ENCODE assay signal across 8 cellular contexts in genomic region chr12:89863332-89863938, GRCh38.
A peak's percentile ranks its signal among the peaks of the same experiment; 100 is the strongest.
DNase-seq lines count a peak whose midpoint lies in the region; ATAC-seq and TF ChIP-seq lines count a peak whose summit lies in the region.

No MANE protein-coding gene starts in this region.

- peak; percentile 56 for ATAC-seq in GM19463 (IDR thresholded peaks at IDR 0.05; ENCODE audit: unreplicated experiment)
- ATAC-seq in HG03521 (IDR thresholded peaks at IDR 0.05; ENCODE audit: unreplicated experiment), result peak; percentile 70

- H3K27me3 Mint-ChIP-seq in stimulated activated naive CD8-positive, alpha-beta T cell treated with anti-CD3 and anti-CD28 coated beads, Interleukin-15, Interleukin-2, amounts not matched to agents 100 ng/mL and 50 ng/mL, for 24 hours, result no peaks in the 10 kb centered on the region

- peaks cover 4% of the 10 kb centered on the region for H3K36me3 Mint-ChIP-seq in stimulated activated naive CD8-positive, alpha-beta T cell treated with anti-CD3 and anti-CD28 coated beads, Interleukin-15, Interleukin-2, amounts not matched to agents 100 ng/mL and 50 ng/mL, for 24 hours (ENCODE audit: low read depth)

- H3K27me3 ChIP-seq in BLaER1, result no peaks in the 10 kb centered on the region
- no peaks in the 10 kb centered on the region for H3K27me3 ChIP-seq in layer of hippocampus (ENCODE audit: control insufficient read depth, insufficient read depth, low read length)
- H3K27me3 ChIP-seq in PC-9 (ENCODE audit: insufficient read depth, low read depth), result no peaks in the 10 kb centered on the region

- H3K4me3 ChIP-seq in BLaER1 (no peak overlapping the region), PC-9 (no peak overlapping the region)

- CTCF ChIA-PET in PC-9 (lab: Charles Lee), result no interaction called here

- H4K20me1 ChIP-seq in BLaER1 (no peaks in the 10 kb centered on the region), PC-9 (ENCODE audit: insufficient read depth) (no peaks in the 10 kb centered on the region)

- H3K27ac ChIP-seq in BLaER1, result peak overlapping the region; percentile 52
- H3K27ac ChIP-seq in layer of hippocampus (ENCODE audit: low read depth, low read length), result peak overlapping the region; percentile 32
- no peak overlapping the region for H3K27ac ChIP-seq in PC-9

- H3K79me2 ChIP-seq in PC-9 (ENCODE audit: low read depth), result no peaks in the 10 kb centered on the region

- H3K4me3 Mint-ChIP-seq in stimulated activated naive CD8-positive, alpha-beta T cell treated with anti-CD3 and anti-CD28 coated beads, Interleukin-15, Interleukin-2, amounts not matched to agents 100 ng/mL and 50 ng/mL, for 24 hours, result peak overlapping the region; percentile 66

- no peak for TF ChIP-seq CTCF in PC-9 (conservative IDR thresholded peaks at IDR 0.05)

- no peak overlapping the region for H2AFZ ChIP-seq in PC-9

- no peaks in the 10 kb centered on the region for H3K9me2 ChIP-seq in PC-9 (ENCODE audit: insufficient read depth)

- no TSS peak for BruUV-seq in PC-9 (replicated peaks; lab: Mats Ljungman, UMichigan)

- intact Hi-C loops in PC-9 (cut with micrococcal nuclease; ENCODE audit: unreplicated experiment), result no loop called here

- DNase-seq in activated CD8-positive, alpha-beta memory T cell treated with anti-CD3 and anti-CD28 coated beads, Interleukin-2, amount 50 U/mL, for 4 hours, result peak; percentile 41
- no peak for DNase-seq in PC-9
- DNase-seq in SIG-M5 treated with dmso at 0.1 percent for 504 hours (lab: John Stamatoyannopoulos, UW; ENCODE audit: unreplicated experiment), result no peak

- POLR2A ChIA-PET in PC-9 (lab: Charles Lee; ENCODE audit: unreplicated experiment), result no interaction called here

- peak overlapping the region; percentile 90 for H3K27ac Mint-ChIP-seq in stimulated activated naive CD8-positive, alpha-beta T cell treated with anti-CD3 and anti-CD28 coated beads, Interleukin-15, Interleukin-2, amounts not matched to agents 100 ng/mL and 50 ng/mL, for 24 hours

- peaks cover 68% of the 10 kb centered on the region for H3K4me1 Mint-ChIP-seq in stimulated activated naive CD8-positive, alpha-beta T cell treated with anti-CD3 and anti-CD28 coated beads, Interleukin-15, Interleukin-2, amounts not matched to agents 100 ng/mL and 50 ng/mL, for 24 hours (ENCODE audit: low read depth)

- H3K9me3 Mint-ChIP-seq in stimulated activated naive CD8-positive, alpha-beta T cell treated with anti-CD3 and anti-CD28 coated beads, Interleukin-15, Interleukin-2, amounts not matched to agents 100 ng/mL and 50 ng/mL, for 24 hours, result peaks cover 11% of the 10 kb centered on the region

- H3K4me1 ChIP-seq in BLaER1, result peaks cover 18% of the 10 kb centered on the region
- no peaks in the 10 kb centered on the region for H3K4me1 ChIP-seq in PC-9 (replicated peaks; ENCODE audit: insufficient read depth)

- H3F3A ChIP-seq in PC-9 (ENCODE audit: insufficient read depth, low read depth), result no peaks in the 10 kb centered on the region

- H3K36me3 ChIP-seq in BLaER1 (no peaks in the 10 kb centered on the region), PC-9 (ENCODE audit: low read depth) (no peaks in the 10 kb centered on the region)

- H3K9me3 ChIP-seq in BLaER1 (peaks cover 10% of the 10 kb centered on the region; the same call in 1 of the 2 replicates), PC-9 (ENCODE audit: insufficient read depth, low read depth) (no peaks in the 10 kb centered on the region)

- peak overlapping the region; percentile 61 for H3K4me2 ChIP-seq in BLaER1
- H3K4me2 ChIP-seq in PC-9, result no peak overlapping the region

- H3K9ac ChIP-seq in BLaER1, result peak overlapping the region; percentile 1; the same call in 1 of the 2 replicates
